Comparison of ENCODE assay signal across 12 cellular contexts in the genomic region with DNA sequence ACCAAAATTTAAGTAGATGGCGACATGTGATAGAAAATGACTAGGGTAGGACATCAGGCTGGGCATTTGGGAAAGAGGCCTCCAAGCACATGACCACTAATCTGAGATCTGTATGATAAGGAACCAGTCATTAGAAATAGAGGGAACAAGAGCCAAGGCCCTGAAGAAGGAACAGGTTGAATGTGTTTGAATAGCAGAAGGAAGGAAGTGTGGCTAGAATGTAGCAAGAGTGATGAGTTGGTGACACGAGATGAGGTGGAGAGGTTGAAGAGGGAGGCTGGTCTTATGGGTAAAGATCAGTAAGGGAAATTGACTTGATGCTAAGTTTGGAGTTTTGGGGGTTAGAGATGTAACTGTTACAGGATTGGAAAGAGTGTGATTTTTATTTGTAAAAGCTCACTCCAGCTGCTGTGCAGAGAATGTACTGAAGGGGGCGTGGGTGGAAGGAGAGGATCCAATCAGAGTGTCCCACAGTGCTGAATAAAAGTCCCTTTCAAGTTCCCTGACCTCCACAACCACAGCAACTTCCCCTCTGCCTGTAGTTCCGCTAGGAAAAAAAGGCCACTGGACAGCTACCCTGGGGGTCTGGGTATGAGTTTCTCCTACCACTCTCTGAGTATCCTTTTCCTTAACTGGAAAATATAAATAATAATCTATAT.
DNase-seq lines count a peak whose midpoint lies in the region; ATAC-seq and TF ChIP-seq lines count a peak whose summit lies in the region.
"Had no signal": no experiment of that assay in that cellular context is flagged by ENCODE, and none has a peak within 500 bp of the region (broad histone marks: within the 10 kb centered on the region; RNA-seq: fewer than 3 reads in every experiment).

No MANE protein-coding gene starts in this region.

- H3K4me1 ChIP-seq in smooth muscle cell (ENCODE audit: low read depth) = peaks cover 12% of the 10 kb centered on the region
- H3K4me1 ChIP-seq: HAP-1 had no signal

- DNase-seq in activated CD8-positive, alpha-beta T cell treated with anti-CD3 and anti-CD28 coated beads for 36 hours = peak; percentile 32
- no peak for DNase-seq in activated CD8-positive, alpha-beta T cell treated with anti-CD3 and anti-CD28 coated beads, Interleukin-2, amount 10 ng/mL, durations not matched to agents 7 days and 5 days
- peak; percentile 36 for DNase-seq in Jurkat, Clone E6-1 (ENCODE audit: low read depth, low spot score)
- DNase-seq in cardiac fibroblast (ENCODE audit: low read depth in 2 of 2) (peak in 1 of 2 donors; percentile 3), smooth muscle cell (lab: John Stamatoyannopoulos, UW; ENCODE audit: unreplicated experiment) (no peak)
- no peak for DNase-seq in activated CD8-positive, alpha-beta memory T cell treated with anti-CD3 and anti-CD28 coated beads, Interleukin-2, amount 50 U/mL, for 4 hours
- DNase-seq: activated B cell treated with CpG ODN at 0.5 μM for 24 hours, NCI-H1092 treated with DMSO at 0.1 percent for 48 hours, upper lobe of left lung had no signal

- H2AFZ ChIP-seq in smooth muscle cell (ENCODE audit: low read depth) = no peak overlapping the region

- no peaks in the 10 kb centered on the region for H3K9me3 ChIP-seq in smooth muscle cell (replicated peaks; ENCODE audit: low read depth)
- H3K9me3 ChIP-seq: HAP-1, upper lobe of left lung had no signal

- no peaks in the 10 kb centered on the region for H3F3A ChIP-seq in smooth muscle cell (ENCODE audit: low read depth)

- peak; percentile 55 for ATAC-seq in activated CD8-positive, alpha-beta T cell treated with anti-CD3 and anti-CD28 coated beads for 36 hours
- no peak for ATAC-seq in activated CD8-positive, alpha-beta T cell treated with anti-CD3 and anti-CD28 coated beads, Interleukin-2, amount 10 ng/mL, durations not matched to agents 7 days and 5 days
- ATAC-seq in GM21786 (IDR thresholded peaks at IDR 0.05; ENCODE audit: unreplicated experiment) (no peak), GM19397 (IDR thresholded peaks at IDR 0.05; ENCODE audit: unreplicated experiment) (no peak)

- H3K4me2 ChIP-seq in smooth muscle cell = no peak overlapping the region

- H4K20me1 ChIP-seq in smooth muscle cell (ENCODE audit: low read depth) = no peaks in the 10 kb centered on the region

- H3K27ac Mint-ChIP-seq in activated CD8-positive, alpha-beta T cell treated with anti-CD3 and anti-CD28 coated beads for 36 hours = no peak overlapping the region
- no peak overlapping the region for H3K27ac Mint-ChIP-seq in activated CD8-positive, alpha-beta T cell treated with anti-CD3 and anti-CD28 coated beads, Interleukin-2, amount 10 ng/mL, durations not matched to agents 7 days and 5 days
- H3K27ac Mint-ChIP-seq: activated B cell treated with CpG ODN at 0.5 μM for 24 hours had no signal

- H3K79me2 ChIP-seq in smooth muscle cell (ENCODE audit: low read depth) = no peaks in the 10 kb centered on the region

- no peaks in the 10 kb centered on the region for H3K36me3 Mint-ChIP-seq in activated CD8-positive, alpha-beta T cell treated with anti-CD3 and anti-CD28 coated beads for 36 hours (ENCODE audit: low read depth)
- H3K36me3 Mint-ChIP-seq in activated CD8-positive, alpha-beta T cell treated with anti-CD3 and anti-CD28 coated beads, Interleukin-2, amount 10 ng/mL, durations not matched to agents 7 days and 5 days (ENCODE audit: low read depth) = no peaks in the 10 kb centered on the region

- POLR2A ChIA-PET in activated CD8-positive, alpha-beta T cell treated with anti-CD3 and anti-CD28 coated beads for 36 hours (lab: Charles Lee) = no interaction called here
- POLR2A ChIA-PET in activated CD8-positive, alpha-beta T cell treated with anti-CD3 and anti-CD28 coated beads, Interleukin-2, amount 10 ng/mL, durations not matched to agents 7 days and 5 days (lab: Charles Lee) = no interaction called here

- no peak overlapping the region for H3K4me3 Mint-ChIP-seq in activated CD8-positive, alpha-beta T cell treated with anti-CD3 and anti-CD28 coated beads for 36 hours
- H3K4me3 Mint-ChIP-seq in activated CD8-positive, alpha-beta T cell treated with anti-CD3 and anti-CD28 coated beads, Interleukin-2, amount 10 ng/mL, durations not matched to agents 7 days and 5 days = no peak overlapping the region
- H3K4me3 Mint-ChIP-seq: activated B cell treated with CpG ODN at 0.5 μM for 24 hours had no signal

- no peak overlapping the region for H3K4me3 ChIP-seq in Jurkat, Clone E6-1 (ENCODE audit: low read length)
- H3K4me3 ChIP-seq in cardiac fibroblast (replicated peaks in 1 of 2; ENCODE audit: low read depth in 2 of 2, low read length in 2 of 2) = no peak overlapping the region
- H3K4me3 ChIP-seq in smooth muscle cell = no peak overlapping the region
- H3K4me3 ChIP-seq: HAP-1, upper lobe of left lung had no signal

- intact Hi-C loops in activated CD8-positive, alpha-beta T cell treated with anti-CD3 and anti-CD28 coated beads for 36 hours (cut with micrococcal nuclease) = no loop called here

- H3K27me3 ChIP-seq in smooth muscle cell (ENCODE audit: low read depth) = peaks cover 47% of the 10 kb centered on the region

- H3K9ac ChIP-seq in smooth muscle cell (ENCODE audit: low read depth) = no peak overlapping the region

- WGBS in smooth muscle cell (ENCODE audit: low lambda C conversion rate) = 50% methylated on average over 4 of the region's 4 CpGs

- H3K9me3 Mint-ChIP-seq in activated CD8-positive, alpha-beta T cell treated with anti-CD3 and anti-CD28 coated beads for 36 hours = peaks cover 2% of the 10 kb centered on the region
- H3K9me3 Mint-ChIP-seq in activated CD8-positive, alpha-beta T cell treated with anti-CD3 and anti-CD28 coated beads, Interleukin-2, amount 10 ng/mL, durations not matched to agents 7 days and 5 days (ENCODE audit: insufficient read depth) = no peaks in the 10 kb centered on the region

- H3K27me3 Mint-ChIP-seq in activated CD8-positive, alpha-beta T cell treated with anti-CD3 and anti-CD28 coated beads for 36 hours = peaks cover 27% of the 10 kb centered on the region
- H3K27me3 Mint-ChIP-seq in activated CD8-positive, alpha-beta T cell treated with anti-CD3 and anti-CD28 coated beads, Interleukin-2, amount 10 ng/mL, durations not matched to agents 7 days and 5 days (ENCODE audit: low read depth) = peaks cover 38% of the 10 kb centered on the region

- TF ChIP-seq CTCF in activated CD8-positive, alpha-beta T cell treated with anti-CD3 and anti-CD28 coated beads for 36 hours (IDR thresholded peaks at IDR 0.05) = no peak
- TF ChIP-seq CTCF in cardiac fibroblast (IDR thresholded peaks at IDR 0.05; ENCODE audit: low read depth, low read length) = peak; percentile 19
- TF ChIP-seq CTCF in smooth muscle cell (IDR thresholded peaks at IDR 0.05; ENCODE audit: borderline replicate concordance, insufficient read depth, poor library complexity, severe bottlenecking) = peak; percentile 27

- CTCF ChIA-PET in activated CD8-positive, alpha-beta T cell treated with anti-CD3 and anti-CD28 coated beads for 36 hours (lab: Charles Lee) = no interaction called here
- CTCF ChIA-PET in activated CD8-positive, alpha-beta T cell treated with anti-CD3 and anti-CD28 coated beads, Interleukin-2, amount 10 ng/mL, durations not matched to agents 7 days and 5 days (lab: Charles Lee) = no interaction called here

- peaks cover 9% of the 10 kb centered on the region for H3K4me1 Mint-ChIP-seq in activated CD8-positive, alpha-beta T cell treated with anti-CD3 and anti-CD28 coated beads for 36 hours (ENCODE audit: low read depth)
- peaks cover 5% of the 10 kb centered on the region for H3K4me1 Mint-ChIP-seq in activated CD8-positive, alpha-beta T cell treated with anti-CD3 and anti-CD28 coated beads, Interleukin-2, amount 10 ng/mL, durations not matched to agents 7 days and 5 days (ENCODE audit: low read depth)

- no peaks in the 10 kb centered on the region for H3K36me3 ChIP-seq in smooth muscle cell (ENCODE audit: low read depth)
- H3K36me3 ChIP-seq: HAP-1, upper lobe of left lung had no signal

- H3K27ac ChIP-seq in smooth muscle cell (ENCODE audit: low read depth) = no peak overlapping the region
- H3K27ac ChIP-seq: upper lobe of left lung had no signal

Comparison
In these comparisons a context has a peak if more than half of its experiments do, and no peak if none do; other contexts are left out.
1. DNase-seq: peak in activated CD8-positive, alpha-beta T cell treated with anti-CD3 and anti-CD28 coated beads for 36 hours (single experiment) and Jurkat, Clone E6-1 (single experiment); none in activated CD8-positive, alpha-beta T cell treated with anti-CD3 and anti-CD28 coated beads, Interleukin-2, amount 10 ng/mL, durations not matched to agents 7 days and 5 days (single experiment), smooth muscle cell (single experiment) and activated CD8-positive, alpha-beta memory T cell treated with anti-CD3 and anti-CD28 coated beads, Interleukin-2, amount 50 U/mL, for 4 hours (single experiment).